In genomic region chr2:174121178-174121577, GRCh38 we compare ENCODE assay signal across 17 cellular contexts.
DNase-seq lines count a peak whose midpoint lies in the region; ATAC-seq and TF ChIP-seq lines count a peak whose summit lies in the region.
"Had no signal": no experiment of that assay in that cellular context is flagged by ENCODE, and none has a peak within 500 bp of the region (broad histone marks: within the 10 kb centered on the region; RNA-seq: fewer than 3 reads in every experiment).

No MANE protein-coding gene starts in this region.

- H3K27me3 Mint-ChIP-seq in HFFc6 (ENCODE audit: insufficient read depth), result no peaks in the 10 kb centered on the region
- H3K27me3 Mint-ChIP-seq in glutamatergic neuron (ENCODE audit: unreplicated experiment), result peaks cover 3% of the 10 kb centered on the region
- H3K27me3 Mint-ChIP-seq: activated CD8-positive, alpha-beta T cell treated with anti-CD3 and anti-CD28 coated beads for 36 hours; T-helper 17 cell had no signal

- H3K27ac Mint-ChIP-seq in HFFc6, result peak overlapping the region; percentile 56
- peak overlapping the region; percentile 53 for H3K27ac Mint-ChIP-seq in glutamatergic neuron (ENCODE audit: unreplicated experiment)
- H3K27ac Mint-ChIP-seq: activated CD8-positive, alpha-beta T cell treated with anti-CD3 and anti-CD28 coated beads for 36 hours; activated naive CD4-positive, alpha-beta T cell treated with anti-CD3 and anti-CD28 coated beads, Interleukin-2, amount 50 U/mL, for 72 hours; immature natural killer cell; nephron; T-helper 17 cell had no signal

- peaks cover 65% of the 10 kb centered on the region for H3K4me1 Mint-ChIP-seq in HFFc6 (ENCODE audit: low read depth)
- peaks cover 34% of the 10 kb centered on the region for H3K4me1 Mint-ChIP-seq in glutamatergic neuron (ENCODE audit: low read depth, unreplicated experiment)
- H3K4me1 Mint-ChIP-seq: immature natural killer cell, nephron, T-helper 17 cell had no signal

- H3K36me3 Mint-ChIP-seq in HFFc6 (ENCODE audit: low read depth) (peaks cover 12% of the 10 kb centered on the region), glutamatergic neuron (ENCODE audit: unreplicated experiment) (no peaks in the 10 kb centered on the region)

- TF ChIP-seq CTCF in HFFc6 (IDR thresholded peaks at IDR 0.05) (no peak), glutamatergic neuron (IDR thresholded peaks at IDR 0.05; ENCODE audit: partially characterized antibody, unreplicated experiment) (no peak)

- ATAC-seq in GM19397 (IDR thresholded peaks at IDR 0.05; ENCODE audit: unreplicated experiment), result no peak
- ATAC-seq: K562, Right ventricle myocardium inferior, T-helper 17 cell had no signal

- H3K9me3 Mint-ChIP-seq in HFFc6 (peaks cover 3% of the 10 kb centered on the region; the same call in 1 of the 2 replicates), glutamatergic neuron (ENCODE audit: unreplicated experiment) (no peaks in the 10 kb centered on the region)
- H3K9me3 Mint-ChIP-seq: activated CD8-positive, alpha-beta T cell treated with anti-CD3 and anti-CD28 coated beads for 36 hours; activated naive CD4-positive, alpha-beta T cell treated with anti-CD3 and anti-CD28 coated beads, Interleukin-2, amount 50 U/mL, for 72 hours; activated T-cell treated with anti-CD3 and anti-CD28 coated beads, Interleukin-2, amount 50 U/mL, for 4 hours; immature natural killer cell; nephron had no signal

- DNase-seq in COR-L47 (lab: John Stamatoyannopoulos, UW) (peak; percentile 81), HFFc6 (no peak), NCI-H748 treated with DMSO at 0.1 percent for 48 hours (lab: John Stamatoyannopoulos, UW) (peak; percentile 81), glutamatergic neuron (no peak), NCI-H446 (lab: John Stamatoyannopoulos, UW) (no peak), GDM1 (lab: John Stamatoyannopoulos, UW) (no peak)
- no peak for DNase-seq in stimulated activated CD4-positive, alpha-beta T cell treated with anti-CD3 and anti-CD28 coated beads, Interleukin-1b, Interleukin-23, amount 100 ng/mL, for 48 hours
- DNase-seq: activated CD8-positive, alpha-beta T cell treated with anti-CD3 and anti-CD28 coated beads for 36 hours; activated T-cell treated with anti-CD3 and anti-CD28 coated beads, Interleukin-2, amount 50 U/mL, for 4 hours; GF-D8; immature natural killer cell; T-helper 17 cell had no signal

- H3K4me3 Mint-ChIP-seq in HFFc6, result no peak overlapping the region
- no peak overlapping the region for H3K4me3 Mint-ChIP-seq in glutamatergic neuron (ENCODE audit: unreplicated experiment)
- H3K4me3 Mint-ChIP-seq: activated CD8-positive, alpha-beta T cell treated with anti-CD3 and anti-CD28 coated beads for 36 hours; activated T-cell treated with anti-CD3 and anti-CD28 coated beads, Interleukin-2, amount 50 U/mL, for 4 hours; immature natural killer cell; nephron; T-helper 17 cell had no signal

Comparison
In these comparisons a context has a peak if more than half of its experiments do, and no peak if none do; other contexts are left out.
1. DNase-seq: peak in COR-L47 (single experiment) and NCI-H748 treated with DMSO at 0.1 percent for 48 hours (single experiment); none in HFFc6 (single experiment), glutamatergic neuron (single experiment), NCI-H446 (0 of 2), stimulated activated CD4-positive, alpha-beta T cell treated with anti-CD3 and anti-CD28 coated beads, Interleukin-1b, Interleukin-23, amount 100 ng/mL, for 48 hours (single experiment) and GDM1 (single experiment).